1 cellular context compared by ENCODE assay signal in the genomic region with DNA sequence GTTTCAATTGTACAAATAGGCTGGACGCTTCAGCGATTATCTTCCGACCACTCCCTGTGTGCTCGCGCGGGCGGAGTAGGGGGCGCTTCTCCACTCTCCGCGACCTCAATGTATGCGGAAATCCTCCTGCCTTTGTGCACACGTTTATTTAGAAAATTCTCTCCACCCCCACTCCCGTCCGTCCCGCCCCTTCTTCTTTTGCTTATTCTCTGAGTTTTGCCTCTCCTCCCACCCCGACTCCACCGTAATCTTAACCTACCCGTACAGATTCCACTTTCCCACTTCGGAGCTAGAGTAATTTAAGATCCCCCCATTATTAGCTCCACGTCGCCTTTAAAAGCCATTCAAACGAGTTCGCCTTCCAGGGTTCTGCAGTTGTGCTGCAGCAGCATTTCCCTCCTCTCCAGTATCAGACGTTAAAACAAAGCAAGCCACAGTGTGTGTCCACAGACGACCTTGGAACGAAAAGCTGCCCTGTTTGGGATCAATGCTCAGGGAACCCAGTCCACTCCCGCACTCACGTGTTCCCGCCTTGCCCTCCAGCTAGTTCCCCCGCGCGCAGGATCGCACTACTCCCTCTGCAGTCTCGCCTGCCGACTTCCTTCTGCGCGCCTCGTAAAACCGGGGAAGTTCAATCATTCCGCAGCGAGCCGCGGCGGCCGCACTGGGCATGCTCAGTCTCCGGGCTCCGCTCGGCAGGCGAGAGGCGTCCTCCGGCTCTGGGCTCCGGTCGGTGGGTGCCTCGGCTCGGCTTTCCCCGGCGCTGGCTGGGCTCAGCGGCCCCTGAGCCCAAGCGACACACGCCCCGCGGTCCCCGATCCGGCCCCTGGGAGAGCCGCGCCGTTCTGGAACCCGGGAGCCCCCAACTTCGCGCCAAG.
TF ChIP-seq lines count a peak whose summit lies in the region.

A gene with protein sequence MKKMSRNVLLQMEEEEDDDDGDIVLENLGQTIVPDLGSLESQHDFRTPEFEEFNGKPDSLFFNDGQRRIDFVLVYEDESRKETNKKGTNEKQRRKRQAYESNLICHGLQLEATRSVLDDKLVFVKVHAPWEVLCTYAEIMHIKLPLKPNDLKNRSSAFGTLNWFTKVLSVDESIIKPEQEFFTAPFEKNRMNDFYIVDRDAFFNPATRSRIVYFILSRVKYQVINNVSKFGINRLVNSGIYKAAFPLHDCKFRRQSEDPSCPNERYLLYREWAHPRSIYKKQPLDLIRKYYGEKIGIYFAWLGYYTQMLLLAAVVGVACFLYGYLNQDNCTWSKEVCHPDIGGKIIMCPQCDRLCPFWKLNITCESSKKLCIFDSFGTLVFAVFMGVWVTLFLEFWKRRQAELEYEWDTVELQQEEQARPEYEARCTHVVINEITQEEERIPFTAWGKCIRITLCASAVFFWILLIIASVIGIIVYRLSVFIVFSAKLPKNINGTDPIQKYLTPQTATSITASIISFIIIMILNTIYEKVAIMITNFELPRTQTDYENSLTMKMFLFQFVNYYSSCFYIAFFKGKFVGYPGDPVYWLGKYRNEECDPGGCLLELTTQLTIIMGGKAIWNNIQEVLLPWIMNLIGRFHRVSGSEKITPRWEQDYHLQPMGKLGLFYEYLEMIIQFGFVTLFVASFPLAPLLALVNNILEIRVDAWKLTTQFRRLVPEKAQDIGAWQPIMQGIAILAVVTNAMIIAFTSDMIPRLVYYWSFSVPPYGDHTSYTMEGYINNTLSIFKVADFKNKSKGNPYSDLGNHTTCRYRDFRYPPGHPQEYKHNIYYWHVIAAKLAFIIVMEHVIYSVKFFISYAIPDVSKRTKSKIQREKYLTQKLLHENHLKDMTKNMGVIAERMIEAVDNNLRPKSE (plus strand): TSS at position 677 of the 878 bp plus-strand sequence. CDS start 227 bp downstream, outside the sequence.

TF ChIP-seq in K562, 482 proteins besides CTCF, POLR2A, EP300 and RAD21 (continued from another document and continues in another):
- TF ChIP-seq HLTF (IDR thresholded peaks at IDR 0.05) (no peak; the same call in 1 of the 2 replicates), RFX7 (CRISPR knock-in tag; IDR thresholded peaks at IDR 0.05) (no peak), SRF (CRISPR knock-in tag; IDR thresholded peaks at IDR 0.05) (no peak), E2F3 (CRISPR knock-in tag; IDR thresholded peaks at IDR 0.05) (peak; percentile 62), BRD4 (IDR thresholded peaks at IDR 0.05) (no peak), CCNT2 (IDR thresholded peaks at IDR 0.05; ENCODE audit: borderline replicate concordance, extremely low read depth, insufficient read length, low read depth, low read length) (no peak), ELF2 (CRISPR knock-in tag; IDR thresholded peaks at IDR 0.05) (no peak), ZNF79 (CRISPR knock-in tag; IDR thresholded peaks at IDR 0.05; ENCODE audit: low read depth) (no peak), POLR3G (IDR thresholded peaks at IDR 0.05; ENCODE audit: extremely low read depth, insufficient read length, insufficient replicate concordance) (no peak), NFIX (CRISPR knock-in tag; IDR thresholded peaks at IDR 0.05; ENCODE audit: low read depth) (no peak), SAP30 (IDR thresholded peaks at IDR 0.05; ENCODE audit: borderline replicate concordance, insufficient read depth, low read depth, low read length, poor library complexity, severe bottlenecking) (peak; percentile 78), RBM15 (IDR thresholded peaks at IDR 0.05; ENCODE audit: insufficient read depth, low read length) (no peak), PML (IDR thresholded peaks at IDR 0.05; ENCODE audit: low read length) (peak; percentile 63; the same call in 1 of the 2 replicates), FOXJ2 (tag; IDR thresholded peaks at IDR 0.05) (no peak), RAD51 (IDR thresholded peaks at IDR 0.05; ENCODE audit: borderline replicate concordance, low read depth) (no peak), ZKSCAN1 (IDR thresholded peaks at IDR 0.05; ENCODE audit: low read depth, low read length) (no peak; the same call in 1 of the 2 replicates), CBX2 (IDR thresholded peaks at IDR 0.05; ENCODE audit: insufficient read depth, low read length, poor library complexity, severe bottlenecking) (no peak), ZBTB7A (IDR thresholded peaks at IDR 0.05; ENCODE audit: borderline replicate concordance, control insufficient read depth, low read depth, low read length) (peak; percentile 91), CBX1 (IDR thresholded peaks at IDR 0.05; ENCODE audit: low read depth) (peak; percentile 17; the same call in 1 of the 2 replicates), ZNF124 (CRISPR knock-in tag; IDR thresholded peaks at IDR 0.05) (no peak), NR2C2 (CRISPR knock-in tag; IDR thresholded peaks at IDR 0.05) (0 out of 2 replicates have a peak, but pooled peaks have one; percentile 44), NR2C2 (tag; IDR thresholded peaks at IDR 0.05) (0 out of 2 replicates have a peak, but pooled peaks have one; percentile 30), IRF2 (CRISPR knock-in tag; IDR thresholded peaks at IDR 0.05) (no peak), DIDO1 (tag; IDR thresholded peaks at IDR 0.05; ENCODE audit: low read depth) (no peak)
- TF ChIP-seq, protein P1, sequence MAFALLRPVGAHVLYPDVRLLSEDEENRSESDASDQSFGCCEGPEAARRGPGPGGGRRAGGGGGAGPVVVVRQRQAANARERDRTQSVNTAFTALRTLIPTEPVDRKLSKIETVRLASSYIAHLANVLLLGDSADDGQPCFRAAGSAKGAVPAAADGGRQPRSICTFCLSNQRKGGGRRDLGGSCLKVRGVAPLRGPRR (CRISPR knock-in tag; IDR thresholded peaks at IDR 0.05) = no peak
- TF ChIP-seq, protein P2, sequence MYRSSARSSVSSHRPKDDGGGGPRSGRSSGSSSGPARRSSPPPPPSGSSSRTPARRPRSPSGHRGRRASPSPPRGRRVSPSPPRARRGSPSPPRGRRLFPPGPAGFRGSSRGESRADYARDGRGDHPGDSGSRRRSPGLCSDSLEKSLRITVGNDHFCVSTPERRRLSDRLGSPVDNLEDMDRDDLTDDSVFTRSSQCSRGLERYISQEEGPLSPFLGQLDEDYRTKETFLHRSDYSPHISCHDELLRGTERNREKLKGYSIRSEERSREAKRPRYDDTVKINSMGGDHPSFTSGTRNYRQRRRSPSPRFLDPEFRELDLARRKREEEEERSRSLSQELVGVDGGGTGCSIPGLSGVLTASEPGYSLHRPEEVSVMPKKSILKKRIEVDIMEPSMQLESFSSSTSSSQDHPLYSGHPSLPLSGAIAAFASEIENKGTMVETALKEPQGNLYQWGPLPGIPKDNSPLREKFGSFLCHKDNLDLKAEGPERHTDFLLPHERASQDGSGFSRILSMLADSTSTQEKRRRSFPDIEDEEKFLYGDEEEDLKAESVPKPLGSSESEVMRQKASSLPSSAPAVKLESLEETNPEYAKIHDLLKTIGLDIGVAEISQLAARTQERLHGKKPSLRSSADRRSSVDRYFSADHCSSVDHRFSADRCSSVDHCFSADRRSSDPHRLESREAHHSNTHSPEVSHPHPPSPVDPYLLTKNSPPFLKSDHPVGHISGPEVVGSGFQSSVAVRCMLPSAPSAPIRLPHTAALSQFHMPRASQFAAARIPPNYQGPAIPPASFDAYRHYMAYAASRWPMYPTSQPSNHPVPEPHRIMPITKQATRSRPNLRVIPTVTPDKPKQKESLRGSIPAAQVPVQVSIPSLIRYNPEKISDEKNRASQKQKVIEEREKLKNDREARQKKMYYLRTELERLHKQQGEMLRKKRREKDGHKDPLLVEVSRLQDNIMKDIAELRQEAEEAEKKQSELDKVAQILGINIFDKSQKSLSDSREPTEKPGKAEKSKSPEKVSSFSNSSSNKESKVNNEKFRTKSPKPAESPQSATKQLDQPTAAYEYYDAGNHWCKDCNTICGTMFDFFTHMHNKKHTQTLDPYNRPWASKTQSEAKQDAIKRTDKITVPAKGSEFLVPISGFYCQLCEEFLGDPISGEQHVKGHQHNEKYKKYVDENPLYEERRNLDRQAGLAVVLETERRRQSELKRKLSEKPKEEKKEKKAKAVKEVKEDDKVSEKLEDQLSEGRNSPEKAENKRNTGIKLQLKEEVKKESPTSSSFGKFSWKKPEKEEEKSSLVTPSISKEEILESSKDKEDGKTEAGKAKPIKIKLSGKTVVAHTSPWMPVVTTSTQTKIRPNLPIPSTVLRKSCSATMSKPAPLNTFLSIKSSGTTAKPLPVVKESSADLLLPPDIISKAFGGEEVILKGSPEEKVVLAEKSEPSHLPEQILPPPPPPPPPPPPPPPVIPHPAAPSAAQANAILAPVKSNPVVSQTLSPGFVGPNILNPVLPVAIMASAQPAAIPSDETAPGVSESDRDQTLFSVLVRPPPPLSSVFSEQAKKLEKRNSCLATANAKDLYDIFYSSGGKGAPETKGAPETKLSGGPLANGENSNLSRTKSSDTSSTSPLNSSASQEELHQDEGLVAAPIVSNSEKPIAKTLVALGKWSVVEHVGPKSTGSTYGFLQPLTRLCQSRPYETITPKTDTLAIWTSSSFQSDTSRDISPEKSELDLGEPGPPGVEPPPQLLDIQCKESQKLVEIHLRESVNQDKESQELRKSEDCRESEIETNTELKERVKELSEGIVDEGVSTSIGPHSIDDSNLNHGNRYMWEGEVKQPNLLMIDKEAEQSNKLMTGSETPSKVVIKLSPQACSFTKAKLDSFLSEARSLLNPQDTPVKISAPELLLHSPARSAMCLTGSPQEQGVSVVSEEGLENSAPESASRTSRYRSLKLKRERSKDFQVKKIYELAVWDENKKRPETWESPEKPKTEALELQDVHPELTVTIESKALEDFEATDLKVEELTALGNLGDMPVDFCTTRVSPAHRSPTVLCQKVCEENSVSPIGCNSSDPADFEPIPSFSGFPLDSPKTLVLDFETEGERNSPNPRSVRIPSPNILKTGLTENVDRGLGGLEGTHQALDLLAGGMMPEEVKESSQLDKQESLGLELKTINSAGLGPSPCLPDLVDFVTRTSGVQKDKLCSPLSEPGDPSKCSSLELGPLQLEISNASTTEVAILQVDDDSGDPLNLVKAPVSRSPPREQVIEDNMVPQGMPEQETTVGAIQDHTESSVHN (IDR thresholded peaks at IDR 0.05; ENCODE audit: borderline replicate concordance in 1 of 2, low read depth in 1 of 2) = no peak
- TF ChIP-seq, protein P3, sequence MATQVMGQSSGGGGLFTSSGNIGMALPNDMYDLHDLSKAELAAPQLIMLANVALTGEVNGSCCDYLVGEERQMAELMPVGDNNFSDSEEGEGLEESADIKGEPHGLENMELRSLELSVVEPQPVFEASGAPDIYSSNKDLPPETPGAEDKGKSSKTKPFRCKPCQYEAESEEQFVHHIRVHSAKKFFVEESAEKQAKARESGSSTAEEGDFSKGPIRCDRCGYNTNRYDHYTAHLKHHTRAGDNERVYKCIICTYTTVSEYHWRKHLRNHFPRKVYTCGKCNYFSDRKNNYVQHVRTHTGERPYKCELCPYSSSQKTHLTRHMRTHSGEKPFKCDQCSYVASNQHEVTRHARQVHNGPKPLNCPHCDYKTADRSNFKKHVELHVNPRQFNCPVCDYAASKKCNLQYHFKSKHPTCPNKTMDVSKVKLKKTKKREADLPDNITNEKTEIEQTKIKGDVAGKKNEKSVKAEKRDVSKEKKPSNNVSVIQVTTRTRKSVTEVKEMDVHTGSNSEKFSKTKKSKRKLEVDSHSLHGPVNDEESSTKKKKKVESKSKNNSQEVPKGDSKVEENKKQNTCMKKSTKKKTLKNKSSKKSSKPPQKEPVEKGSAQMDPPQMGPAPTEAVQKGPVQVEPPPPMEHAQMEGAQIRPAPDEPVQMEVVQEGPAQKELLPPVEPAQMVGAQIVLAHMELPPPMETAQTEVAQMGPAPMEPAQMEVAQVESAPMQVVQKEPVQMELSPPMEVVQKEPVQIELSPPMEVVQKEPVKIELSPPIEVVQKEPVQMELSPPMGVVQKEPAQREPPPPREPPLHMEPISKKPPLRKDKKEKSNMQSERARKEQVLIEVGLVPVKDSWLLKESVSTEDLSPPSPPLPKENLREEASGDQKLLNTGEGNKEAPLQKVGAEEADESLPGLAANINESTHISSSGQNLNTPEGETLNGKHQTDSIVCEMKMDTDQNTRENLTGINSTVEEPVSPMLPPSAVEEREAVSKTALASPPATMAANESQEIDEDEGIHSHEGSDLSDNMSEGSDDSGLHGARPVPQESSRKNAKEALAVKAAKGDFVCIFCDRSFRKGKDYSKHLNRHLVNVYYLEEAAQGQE (CRISPR knock-in tag; IDR thresholded peaks at IDR 0.05; ENCODE audit: low read depth) = 0 out of 2 replicates have a peak, but pooled peaks have one; percentile 35
- TF ChIP-seq, protein P4, sequence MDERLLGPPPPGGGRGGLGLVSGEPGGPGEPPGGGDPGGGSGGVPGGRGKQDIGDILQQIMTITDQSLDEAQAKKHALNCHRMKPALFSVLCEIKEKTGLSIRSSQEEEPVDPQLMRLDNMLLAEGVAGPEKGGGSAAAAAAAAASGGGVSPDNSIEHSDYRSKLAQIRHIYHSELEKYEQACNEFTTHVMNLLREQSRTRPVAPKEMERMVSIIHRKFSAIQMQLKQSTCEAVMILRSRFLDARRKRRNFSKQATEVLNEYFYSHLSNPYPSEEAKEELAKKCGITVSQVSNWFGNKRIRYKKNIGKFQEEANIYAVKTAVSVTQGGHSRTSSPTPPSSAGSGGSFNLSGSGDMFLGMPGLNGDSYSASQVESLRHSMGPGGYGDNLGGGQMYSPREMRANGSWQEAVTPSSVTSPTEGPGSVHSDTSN (CRISPR knock-in tag; IDR thresholded peaks at IDR 0.05; ENCODE audit: low read depth) = no peak
- TF ChIP-seq, protein P4 (tag; conservative IDR thresholded peaks at IDR 0.05; ENCODE audit: low read depth) = 0 out of 2 replicates have a peak, but pooled peaks have one; percentile 11
- TF ChIP-seq, protein P5, sequence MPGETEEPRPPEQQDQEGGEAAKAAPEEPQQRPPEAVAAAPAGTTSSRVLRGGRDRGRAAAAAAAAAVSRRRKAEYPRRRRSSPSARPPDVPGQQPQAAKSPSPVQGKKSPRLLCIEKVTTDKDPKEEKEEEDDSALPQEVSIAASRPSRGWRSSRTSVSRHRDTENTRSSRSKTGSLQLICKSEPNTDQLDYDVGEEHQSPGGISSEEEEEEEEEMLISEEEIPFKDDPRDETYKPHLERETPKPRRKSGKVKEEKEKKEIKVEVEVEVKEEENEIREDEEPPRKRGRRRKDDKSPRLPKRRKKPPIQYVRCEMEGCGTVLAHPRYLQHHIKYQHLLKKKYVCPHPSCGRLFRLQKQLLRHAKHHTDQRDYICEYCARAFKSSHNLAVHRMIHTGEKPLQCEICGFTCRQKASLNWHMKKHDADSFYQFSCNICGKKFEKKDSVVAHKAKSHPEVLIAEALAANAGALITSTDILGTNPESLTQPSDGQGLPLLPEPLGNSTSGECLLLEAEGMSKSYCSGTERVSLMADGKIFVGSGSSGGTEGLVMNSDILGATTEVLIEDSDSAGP (CRISPR knock-in tag; IDR thresholded peaks at IDR 0.05) = peak; percentile 87
- TF ChIP-seq, protein P6, sequence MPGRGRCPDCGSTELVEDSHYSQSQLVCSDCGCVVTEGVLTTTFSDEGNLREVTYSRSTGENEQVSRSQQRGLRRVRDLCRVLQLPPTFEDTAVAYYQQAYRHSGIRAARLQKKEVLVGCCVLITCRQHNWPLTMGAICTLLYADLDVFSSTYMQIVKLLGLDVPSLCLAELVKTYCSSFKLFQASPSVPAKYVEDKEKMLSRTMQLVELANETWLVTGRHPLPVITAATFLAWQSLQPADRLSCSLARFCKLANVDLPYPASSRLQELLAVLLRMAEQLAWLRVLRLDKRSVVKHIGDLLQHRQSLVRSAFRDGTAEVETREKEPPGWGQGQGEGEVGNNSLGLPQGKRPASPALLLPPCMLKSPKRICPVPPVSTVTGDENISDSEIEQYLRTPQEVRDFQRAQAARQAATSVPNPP (IDR thresholded peaks at IDR 0.05; ENCODE audit: borderline replicate concordance, insufficient read depth, insufficient read length) = no peak
